In the genomic region with DNA sequence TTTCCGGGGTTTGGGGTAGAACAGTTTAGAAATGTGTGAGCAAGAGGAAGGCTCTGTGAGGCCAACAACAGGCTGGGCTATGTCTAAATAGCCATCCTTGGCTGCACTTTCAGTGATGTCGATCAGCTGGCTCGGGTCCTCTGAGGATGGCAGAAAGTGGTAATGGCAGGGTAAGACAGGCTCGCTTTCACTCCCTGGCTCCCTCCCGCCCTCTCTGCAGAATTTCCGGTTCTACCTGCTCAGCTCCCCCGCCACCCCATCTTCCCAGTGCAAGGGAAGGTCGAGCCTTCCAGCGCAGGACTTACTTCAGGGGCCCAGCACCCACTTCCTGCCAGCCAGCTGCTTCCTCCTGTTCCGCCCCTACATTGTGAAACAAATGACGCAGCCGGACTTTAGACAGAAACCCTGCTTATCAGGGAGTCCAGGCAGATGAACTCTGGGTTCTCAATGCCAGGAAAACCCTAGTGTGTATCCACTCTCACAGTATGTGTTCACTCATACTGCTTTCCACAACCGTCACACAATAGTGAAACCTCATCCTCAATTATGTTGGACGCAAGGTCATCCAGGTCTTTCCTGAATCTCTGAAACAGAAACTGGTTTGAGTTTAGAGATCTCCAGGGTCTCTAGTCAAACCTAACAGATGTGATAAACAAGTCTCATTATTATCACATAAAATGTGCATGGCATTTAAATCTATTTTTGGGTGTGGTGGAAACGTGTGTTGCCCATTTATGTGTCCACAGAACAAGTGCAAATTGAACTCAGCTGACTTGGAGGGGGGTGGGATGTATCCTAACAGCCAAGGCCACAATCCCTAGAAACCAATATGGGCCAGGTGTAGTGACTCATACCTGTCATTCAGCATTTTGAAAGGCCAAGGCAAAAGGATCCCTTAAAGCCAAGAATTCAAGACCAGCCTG, we compare ENCODE assay signal across 1 cellular context.
A peak's percentile ranks its signal among the peaks of the same experiment; 100 is the strongest.
TF ChIP-seq lines count a peak whose summit lies in the region.

No MANE protein-coding gene starts in this region.

TF ChIP-seq in K562, 482 proteins besides CTCF, POLR2A, EP300 and RAD21 (continued from another document and continues in another):
- TF ChIP-seq CAMTA2 (CRISPR knock-in tag; conservative IDR thresholded peaks at IDR 0.05) (no peak), CREM (IDR thresholded peaks at IDR 0.05; ENCODE audit: low read depth) (peak; percentile 94), YBX1 (IDR thresholded peaks at IDR 0.05) (no peak), KAT2B (IDR thresholded peaks at IDR 0.05; ENCODE audit: low read depth, low read length) (no peak), CTBP1 (IDR thresholded peaks at IDR 0.05; ENCODE audit: borderline replicate concordance) (peak; percentile 89), CSDE1 (IDR thresholded peaks at IDR 0.05) (no peak), SREBF1 (IDR thresholded peaks at IDR 0.05; ENCODE audit: borderline replicate concordance, low read depth, low read length) (no peak), U2AF2 (optimal IDR thresholded peaks at IDR 0.05; ENCODE audit: low read depth, low read length) (no peak), ZNF778 (CRISPR knock-in tag; IDR thresholded peaks at IDR 0.05) (no peak), HOXB6 (CRISPR knock-in tag; IDR thresholded peaks at IDR 0.05; ENCODE audit: borderline replicate concordance) (no peak), SAP30 (IDR thresholded peaks at IDR 0.05; ENCODE audit: borderline replicate concordance, insufficient read depth, low read depth, low read length, poor library complexity, severe bottlenecking) (peak; percentile 49), ZNF324 (CRISPR knock-in tag; IDR thresholded peaks at IDR 0.05) (peak; percentile 4; the same call in 1 of the 2 replicates), GABPA (tag; conservative IDR thresholded peaks at IDR 0.05; ENCODE audit: low read depth) (peak; percentile 94), CHD2 (IDR thresholded peaks at IDR 0.05; ENCODE audit: low read depth, low read length) (no peak), MYBL2 (IDR thresholded peaks at IDR 0.05; ENCODE audit: low read depth) (no peak), MYBL2 (CRISPR knock-in tag; IDR thresholded peaks at IDR 0.05; ENCODE audit: borderline replicate concordance) (no peak), MCM3 (IDR thresholded peaks at IDR 0.05) (no peak), HDAC8 (tag; IDR thresholded peaks at IDR 0.05) (peak; percentile 29; the same call in 1 of the 2 replicates), ZNF766 (CRISPR knock-in tag; conservative IDR thresholded peaks at IDR 0.05) (peak; percentile 78), ZNF584 (CRISPR knock-in tag; IDR thresholded peaks at IDR 0.05; ENCODE audit: low read depth) (peak; percentile 47; the same call in 1 of the 2 replicates), JUND (IDR thresholded peaks at IDR 0.05; ENCODE audit: borderline replicate concordance, low read depth, low read length) (peak; percentile 89), JUND (tag; IDR thresholded peaks at IDR 0.05; ENCODE audit: borderline replicate concordance, low read depth, low read length) (peak; percentile 82; the same call in 2 of the 3 replicates), FOXA1 (IDR thresholded peaks at IDR 0.05; ENCODE audit: borderline replicate concordance) (no peak), ARHGAP35 (IDR thresholded peaks at IDR 0.05; ENCODE audit: partially characterized antibody) (no peak), ZNF57 (CRISPR knock-in tag; IDR thresholded peaks at IDR 0.05) (no peak), HNRNPH1 (optimal IDR thresholded peaks at IDR 0.05; ENCODE audit: low read depth, low read length) (no peak), MYNN (IDR thresholded peaks at IDR 0.05) (peak; percentile 97), MYNN (CRISPR knock-in tag; IDR thresholded peaks at IDR 0.05) (no peak), ZNF696 (CRISPR knock-in tag; conservative IDR thresholded peaks at IDR 0.05) (no peak), IRF2 (CRISPR knock-in tag; IDR thresholded peaks at IDR 0.05) (no peak), SNRNP70 (optimal IDR thresholded peaks at IDR 0.05; ENCODE audit: low read depth, low read length) (no peak), BRD4 (IDR thresholded peaks at IDR 0.05) (peak; percentile 52; the same call in 1 of the 2 replicates), ILK (tag; IDR thresholded peaks at IDR 0.05; ENCODE audit: borderline replicate concordance, low read depth) (no peak), NEUROD1 (IDR thresholded peaks at IDR 0.05; ENCODE audit: borderline replicate concordance, low read depth, low read length, partially characterized antibody) (peak; percentile 79), FOXJ3 (CRISPR knock-in tag; IDR thresholded peaks at IDR 0.05) (no peak), TCF3 (CRISPR knock-in tag; IDR thresholded peaks at IDR 0.05) (peak; percentile 93)
- TF ChIP-seq, protein P1, sequence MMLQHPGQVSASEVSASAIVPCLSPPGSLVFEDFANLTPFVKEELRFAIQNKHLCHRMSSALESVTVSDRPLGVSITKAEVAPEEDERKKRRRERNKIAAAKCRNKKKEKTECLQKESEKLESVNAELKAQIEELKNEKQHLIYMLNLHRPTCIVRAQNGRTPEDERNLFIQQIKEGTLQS (IDR thresholded peaks at IDR 0.05): peak; percentile 72; the same call in 1 of the 2 replicates
- TF ChIP-seq, protein P1 (CRISPR knock-in tag; conservative IDR thresholded peaks at IDR 0.05): 0 out of 2 replicates have a peak, but pooled peaks have one; percentile 37
- TF ChIP-seq, protein P2, sequence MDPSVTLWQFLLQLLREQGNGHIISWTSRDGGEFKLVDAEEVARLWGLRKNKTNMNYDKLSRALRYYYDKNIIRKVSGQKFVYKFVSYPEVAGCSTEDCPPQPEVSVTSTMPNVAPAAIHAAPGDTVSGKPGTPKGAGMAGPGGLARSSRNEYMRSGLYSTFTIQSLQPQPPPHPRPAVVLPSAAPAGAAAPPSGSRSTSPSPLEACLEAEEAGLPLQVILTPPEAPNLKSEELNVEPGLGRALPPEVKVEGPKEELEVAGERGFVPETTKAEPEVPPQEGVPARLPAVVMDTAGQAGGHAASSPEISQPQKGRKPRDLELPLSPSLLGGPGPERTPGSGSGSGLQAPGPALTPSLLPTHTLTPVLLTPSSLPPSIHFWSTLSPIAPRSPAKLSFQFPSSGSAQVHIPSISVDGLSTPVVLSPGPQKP (CRISPR knock-in tag; IDR thresholded peaks at IDR 0.05): no peak
- TF ChIP-seq, protein P3, sequence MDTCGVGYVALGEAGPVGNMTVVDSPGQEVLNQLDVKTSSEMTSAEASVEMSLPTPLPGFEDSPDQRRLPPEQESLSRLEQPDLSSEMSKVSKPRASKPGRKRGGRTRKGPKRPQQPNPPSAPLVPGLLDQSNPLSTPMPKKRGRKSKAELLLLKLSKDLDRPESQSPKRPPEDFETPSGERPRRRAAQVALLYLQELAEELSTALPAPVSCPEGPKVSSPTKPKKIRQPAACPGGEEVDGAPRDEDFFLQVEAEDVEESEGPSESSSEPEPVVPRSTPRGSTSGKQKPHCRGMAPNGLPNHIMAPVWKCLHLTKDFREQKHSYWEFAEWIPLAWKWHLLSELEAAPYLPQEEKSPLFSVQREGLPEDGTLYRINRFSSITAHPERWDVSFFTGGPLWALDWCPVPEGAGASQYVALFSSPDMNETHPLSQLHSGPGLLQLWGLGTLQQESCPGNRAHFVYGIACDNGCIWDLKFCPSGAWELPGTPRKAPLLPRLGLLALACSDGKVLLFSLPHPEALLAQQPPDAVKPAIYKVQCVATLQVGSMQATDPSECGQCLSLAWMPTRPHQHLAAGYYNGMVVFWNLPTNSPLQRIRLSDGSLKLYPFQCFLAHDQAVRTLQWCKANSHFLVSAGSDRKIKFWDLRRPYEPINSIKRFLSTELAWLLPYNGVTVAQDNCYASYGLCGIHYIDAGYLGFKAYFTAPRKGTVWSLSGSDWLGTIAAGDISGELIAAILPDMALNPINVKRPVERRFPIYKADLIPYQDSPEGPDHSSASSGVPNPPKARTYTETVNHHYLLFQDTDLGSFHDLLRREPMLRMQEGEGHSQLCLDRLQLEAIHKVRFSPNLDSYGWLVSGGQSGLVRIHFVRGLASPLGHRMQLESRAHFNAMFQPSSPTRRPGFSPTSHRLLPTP (IDR thresholded peaks at IDR 0.05; ENCODE audit: borderline replicate concordance, extremely low read depth, insufficient read length): no peak
- TF ChIP-seq, protein P4, sequence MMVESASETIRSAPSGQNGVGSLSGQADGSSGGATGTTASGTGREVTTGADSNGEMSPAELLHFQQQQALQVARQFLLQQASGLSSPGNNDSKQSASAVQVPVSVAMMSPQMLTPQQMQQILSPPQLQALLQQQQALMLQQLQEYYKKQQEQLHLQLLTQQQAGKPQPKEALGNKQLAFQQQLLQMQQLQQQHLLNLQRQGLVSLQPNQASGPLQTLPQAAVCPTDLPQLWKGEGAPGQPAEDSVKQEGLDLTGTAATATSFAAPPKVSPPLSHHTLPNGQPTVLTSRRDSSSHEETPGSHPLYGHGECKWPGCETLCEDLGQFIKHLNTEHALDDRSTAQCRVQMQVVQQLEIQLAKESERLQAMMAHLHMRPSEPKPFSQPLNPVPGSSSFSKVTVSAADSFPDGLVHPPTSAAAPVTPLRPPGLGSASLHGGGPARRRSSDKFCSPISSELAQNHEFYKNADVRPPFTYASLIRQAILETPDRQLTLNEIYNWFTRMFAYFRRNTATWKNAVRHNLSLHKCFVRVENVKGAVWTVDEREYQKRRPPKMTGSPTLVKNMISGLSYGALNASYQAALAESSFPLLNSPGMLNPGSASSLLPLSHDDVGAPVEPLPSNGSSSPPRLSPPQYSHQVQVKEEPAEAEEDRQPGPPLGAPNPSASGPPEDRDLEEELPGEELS (CRISPR knock-in tag; IDR thresholded peaks at IDR 0.05; ENCODE audit: borderline replicate concordance): no peak
- TF ChIP-seq, protein P5, sequence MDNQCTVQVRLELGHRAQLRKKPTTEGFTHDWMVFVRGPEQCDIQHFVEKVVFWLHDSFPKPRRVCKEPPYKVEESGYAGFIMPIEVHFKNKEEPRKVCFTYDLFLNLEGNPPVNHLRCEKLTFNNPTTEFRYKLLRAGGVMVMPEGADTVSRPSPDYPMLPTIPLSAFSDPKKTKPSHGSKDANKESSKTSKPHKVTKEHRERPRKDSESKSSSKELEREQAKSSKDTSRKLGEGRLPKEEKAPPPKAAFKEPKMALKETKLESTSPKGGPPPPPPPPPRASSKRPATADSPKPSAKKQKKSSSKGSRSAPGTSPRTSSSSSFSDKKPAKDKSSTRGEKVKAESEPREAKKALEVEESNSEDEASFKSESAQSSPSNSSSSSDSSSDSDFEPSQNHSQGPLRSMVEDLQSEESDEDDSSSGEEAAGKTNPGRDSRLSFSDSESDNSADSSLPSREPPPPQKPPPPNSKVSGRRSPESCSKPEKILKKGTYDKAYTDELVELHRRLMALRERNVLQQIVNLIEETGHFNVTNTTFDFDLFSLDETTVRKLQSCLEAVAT (IDR thresholded peaks at IDR 0.05): peak; percentile 19 to 40; a peak in 2 of 4 replicates
- TF ChIP-seq, protein P6, sequence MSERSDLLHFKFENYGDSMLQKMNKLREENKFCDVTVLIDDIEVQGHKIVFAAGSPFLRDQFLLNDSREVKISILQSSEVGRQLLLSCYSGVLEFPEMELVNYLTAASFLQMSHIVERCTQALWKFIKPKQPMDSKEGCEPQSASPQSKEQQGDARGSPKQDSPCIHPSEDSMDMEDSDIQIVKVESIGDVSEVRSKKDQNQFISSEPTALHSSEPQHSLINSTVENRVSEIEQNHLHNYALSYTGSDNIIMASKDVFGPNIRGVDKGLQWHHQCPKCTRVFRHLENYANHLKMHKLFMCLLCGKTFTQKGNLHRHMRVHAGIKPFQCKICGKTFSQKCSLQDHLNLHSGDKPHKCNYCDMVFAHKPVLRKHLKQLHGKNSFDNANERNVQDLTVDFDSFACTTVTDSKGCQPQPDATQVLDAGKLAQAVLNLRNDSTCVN (CRISPR knock-in tag; IDR thresholded peaks at IDR 0.05): no peak
- TF ChIP-seq, protein P7, sequence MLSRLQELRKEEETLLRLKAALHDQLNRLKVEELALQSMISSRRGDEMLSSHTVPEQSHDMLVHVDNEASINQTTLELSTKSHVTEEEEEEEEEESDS (CRISPR knock-in tag; IDR thresholded peaks at IDR 0.05): no peak
- TF ChIP-seq, protein P8, sequence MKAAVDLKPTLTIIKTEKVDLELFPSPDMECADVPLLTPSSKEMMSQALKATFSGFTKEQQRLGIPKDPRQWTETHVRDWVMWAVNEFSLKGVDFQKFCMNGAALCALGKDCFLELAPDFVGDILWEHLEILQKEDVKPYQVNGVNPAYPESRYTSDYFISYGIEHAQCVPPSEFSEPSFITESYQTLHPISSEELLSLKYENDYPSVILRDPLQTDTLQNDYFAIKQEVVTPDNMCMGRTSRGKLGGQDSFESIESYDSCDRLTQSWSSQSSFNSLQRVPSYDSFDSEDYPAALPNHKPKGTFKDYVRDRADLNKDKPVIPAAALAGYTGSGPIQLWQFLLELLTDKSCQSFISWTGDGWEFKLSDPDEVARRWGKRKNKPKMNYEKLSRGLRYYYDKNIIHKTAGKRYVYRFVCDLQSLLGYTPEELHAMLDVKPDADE (conservative IDR thresholded peaks at IDR 0.05; ENCODE audit: control insufficient read depth, low read depth, low read length): peak; percentile 94
